Comparison of ENCODE assay signal across 34 cellular contexts in the genomic region with DNA sequence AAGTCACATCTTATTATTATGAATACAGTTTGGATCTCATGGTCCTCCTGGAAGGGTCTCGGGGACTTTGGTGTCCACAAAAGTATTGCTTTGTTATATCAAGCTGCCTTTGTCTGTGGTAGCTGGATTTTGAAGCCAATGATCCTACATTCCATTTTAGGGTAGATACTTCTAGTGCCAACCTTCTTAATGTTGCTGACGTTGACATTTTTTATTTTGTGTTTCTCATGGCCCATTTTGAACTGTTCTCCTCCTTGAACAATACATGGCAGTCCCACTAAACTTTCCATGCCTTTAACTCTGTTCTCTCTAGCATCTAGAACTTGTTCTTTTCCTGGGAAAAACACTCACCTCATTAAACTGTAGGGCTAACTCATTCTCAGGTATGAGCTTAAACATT.
DNase-seq lines count a peak whose midpoint lies in the region; ATAC-seq, FAIRE-seq and TF ChIP-seq lines count a peak whose summit lies in the region.
"Had no signal": no experiment of that assay in that cellular context is flagged by ENCODE, and none has a peak within 500 bp of the region (broad histone marks: within the 10 kb centered on the region; RNA-seq: fewer than 3 reads in every experiment).

No MANE protein-coding gene starts in this region.

- no peak overlapping the region for H2AFZ ChIP-seq in HepG2 (ENCODE audit: low read length)
- no peak overlapping the region for H2AFZ ChIP-seq in IMR-90 (replicated peaks; ENCODE audit: low read length, poor library complexity)
- no peak overlapping the region for H2AFZ ChIP-seq in K562 (ENCODE audit: low read depth, low read length)

- no peak for DNase-seq in HepG2 (ENCODE audit: low spot score)
- no peak for DNase-seq in right lobe of liver
- no peak for DNase-seq in A549 (ENCODE audit: low read depth in 1 of 2, low spot score in 1 of 2)
- DNase-seq in IMR-90, result no peak
- DNase-seq in K562 (ENCODE audit: extremely low read depth in 1 of 4, low spot score in 3 of 4), result no peak
- no peak for DNase-seq in NCI-H526 treated with DMSO at 0.1 percent for 48 hours (lab: John Stamatoyannopoulos, UW)
- no peak for DNase-seq in DMS114 treated with DMSO at 0.1 percent for 48 hours (lab: John Stamatoyannopoulos, UW; ENCODE audit: unreplicated experiment)
- DNase-seq in COLO668 (lab: John Stamatoyannopoulos, UW; ENCODE audit: unreplicated experiment), result no peak
- DNase-seq: 8988T; ACHN; AML-193; BE2C; C1 segment of cervical spinal cord; Caco-2; Calu3; CD4-positive, alpha-beta memory T cell; CD4-positive, alpha-beta T cell; CD4-positive, CD25-positive, alpha-beta regulatory T cell; CD8-positive, alpha-beta memory T cell; CD8-positive, alpha-beta T cell; COR-L47; DMS 273 treated with DMSO at 0.1 percent for 48 hours; DMS153; DMS79; DMS79 treated with DMSO at 0.1 percent for 48 hours; DND-41; EL had no signal

- H3K18ac ChIP-seq in IMR-90 (ENCODE audit: low read depth, low read length), result no peak overlapping the region

- H3K36me3 ChIP-seq in HepG2 (replicated peaks in 1 of 2; ENCODE audit: control insufficient read depth in 1 of 2, insufficient read depth in 2 of 2, low read length in 2 of 2) (no peaks in the 10 kb centered on the region), right lobe of liver (no peaks in the 10 kb centered on the region), IMR-90 (ENCODE audit: control insufficient read depth, insufficient read depth, low read length) (no peaks in the 10 kb centered on the region), K562 (ENCODE audit: control insufficient read depth, insufficient read depth, low read length) (no peaks in the 10 kb centered on the region)
- H3K36me3 ChIP-seq: BE2C; BLaER1; BLaER1 treated with 17β-estradiol and CSF1 and Interleukin-3, amounts not matched to agents 10 nM and 100 nM had no signal

- TF ChIP-seq CTCF in HepG2 (CRISPR knock-in tag; IDR thresholded peaks at IDR 0.05) (no peak), right lobe of liver (IDR thresholded peaks at IDR 0.05) (no peak), A549 (IDR thresholded peaks at IDR 0.05) (no peak), IMR-90 (conservative IDR thresholded peaks at IDR 0.05; ENCODE audit: low read depth, low read length) (no peak), K562 (IDR thresholded peaks at IDR 0.05 in 2 of 3, conservative IDR thresholded peaks at IDR 0.05 in 1 of 3; ENCODE audit: insufficient read depth in 2 of 3, low read depth in 1 of 3, low read length in 3 of 3) (no peak)

- H3K79me2 ChIP-seq in HepG2 (ENCODE audit: insufficient read depth, low read length) (no peaks in the 10 kb centered on the region), K562 (ENCODE audit: control insufficient read depth, insufficient read depth, low read length) (no peaks in the 10 kb centered on the region)

- no peak overlapping the region for H3K14ac ChIP-seq in IMR-90 (replicated peaks; ENCODE audit: low read depth, low read length)

- H2AK9ac ChIP-seq in IMR-90 (replicated peaks; ENCODE audit: low read depth, low read length, poor library complexity), result no peak overlapping the region

- no peaks in the 10 kb centered on the region for H3K27me3 ChIP-seq in HepG2 (ENCODE audit: control insufficient read depth in 1 of 2, insufficient read depth in 2 of 2, low read length in 2 of 2)
- H3K27me3 ChIP-seq in right lobe of liver, result no peaks in the 10 kb centered on the region
- H3K27me3 ChIP-seq in IMR-90 (ENCODE audit: control insufficient read depth, insufficient read depth, low read length), result peaks cover 6% of the 10 kb centered on the region
- no peaks in the 10 kb centered on the region for H3K27me3 ChIP-seq in K562 (ENCODE audit: control insufficient read depth in 2 of 2, insufficient read depth in 2 of 2, low read length in 2 of 2)
- H3K27me3 ChIP-seq: BE2C; BLaER1; BLaER1 treated with 17β-estradiol and CSF1 and Interleukin-3, amounts not matched to agents 10 nM and 100 nM had no signal

- no peaks in the 10 kb centered on the region for H3K9me1 ChIP-seq in IMR-90 (ENCODE audit: insufficient read depth, low read length)
- no peaks in the 10 kb centered on the region for H3K9me1 ChIP-seq in K562 (ENCODE audit: control insufficient read depth, insufficient read depth, low read length)

- POLR2A ChIA-PET in HepG2 (lab: Yijun Ruan, JAX) (no interaction called here), A549 (lab: Yijun Ruan, JAX) (no interaction called here), IMR-90 (lab: Charles Lee; ENCODE audit: unreplicated experiment) (no interaction called here), K562 (lab: Yijun Ruan, JAX) (no interaction called here)

- no peak overlapping the region for H4K5ac ChIP-seq in IMR-90 (ENCODE audit: low read depth, low read length)

- H2BK20ac ChIP-seq in IMR-90 (ENCODE audit: low read depth, low read length), result no peak overlapping the region

- no peak overlapping the region for H3K4me2 ChIP-seq in HepG2 (ENCODE audit: low read depth, low read length)
- no peak overlapping the region for H3K4me2 ChIP-seq in A549
- H3K4me2 ChIP-seq in IMR-90 (ENCODE audit: low read depth, low read length), result no peak overlapping the region
- no peak overlapping the region for H3K4me2 ChIP-seq in K562 (ENCODE audit: insufficient read depth, low read length)
- H3K4me2 ChIP-seq: BLaER1; BLaER1 treated with 17β-estradiol and CSF1 and Interleukin-3, amounts not matched to agents 10 nM and 100 nM had no signal

- H4K91ac ChIP-seq in IMR-90 (ENCODE audit: insufficient read depth, low read depth, low read length), result no peak overlapping the region

- no peak overlapping the region for H3K27ac ChIP-seq in HepG2 (ENCODE audit: extremely low read length, insufficient read depth, low read length)
- no peak overlapping the region for H3K27ac ChIP-seq in right lobe of liver
- no peak overlapping the region for H3K27ac ChIP-seq in A549
- H3K27ac ChIP-seq in IMR-90 (ENCODE audit: insufficient read depth, low read length), result no peak overlapping the region
- no peak overlapping the region for H3K27ac ChIP-seq in K562 (ENCODE audit: extremely low read depth, low read depth, low read length)
- H3K27ac ChIP-seq: 22Rv1; BLaER1; BLaER1 treated with 17β-estradiol and CSF1 and Interleukin-3, amounts not matched to agents 10 nM and 100 nM; C4-2B had no signal

- TF ChIP-seq EP300 in HepG2 (IDR thresholded peaks at IDR 0.05; ENCODE audit: low read depth in 2 of 2, low read length in 2 of 2) (no peak), HepG2 (CRISPR knock-in tag; IDR thresholded peaks at IDR 0.05; ENCODE audit: borderline replicate concordance) (no peak), A549 (IDR thresholded peaks at IDR 0.05) (no peak), K562 (IDR thresholded peaks at IDR 0.05; ENCODE audit: low read length) (no peak)

- no peak overlapping the region for H4K8ac ChIP-seq in IMR-90 (ENCODE audit: low read depth in 2 of 2, low read length in 2 of 2)

- CTCF ChIA-PET in HepG2 (lab: Yijun Ruan, JAX; ENCODE audit: low intra/inter-chr PET ratio, low total read pairs), result no interaction called here
- CTCF ChIA-PET in A549 (lab: Yijun Ruan, JAX), result no interaction called here
- CTCF ChIA-PET in IMR-90 (lab: Yijun Ruan, JAX), result no interaction called here
- CTCF ChIA-PET in K562 (lab: Yijun Ruan, JAX; ENCODE audit: low intra/inter-chr PET ratio), result no interaction called here

- H4K20me1 ChIP-seq in HepG2 (ENCODE audit: insufficient read depth, low read length) (no peaks in the 10 kb centered on the region), IMR-90 (ENCODE audit: insufficient read depth, low read length) (no peaks in the 10 kb centered on the region), K562 (replicated peaks; ENCODE audit: control insufficient read depth, insufficient read depth, low read length) (no peaks in the 10 kb centered on the region)
- H4K20me1 ChIP-seq: BLaER1; BLaER1 treated with 17β-estradiol and CSF1 and Interleukin-3, amounts not matched to agents 10 nM and 100 nM had no signal

- in situ Hi-C loops in HepG2 (cut with HindIII; ENCODE audit: extremely low pct_ligation_motif_present, low pct_unique_long_range_greater_than_20kb) (no loop called here), IMR-90 (cut with MboI; ENCODE audit: low sequenced_read_pairs) (no loop called here), K562 (cut with MboI) (no loop called here)

- no peak overlapping the region for H3K4ac ChIP-seq in IMR-90 (ENCODE audit: low read depth, low read length)

- H3K23ac ChIP-seq in IMR-90 (ENCODE audit: low read depth, low read length), result no peak overlapping the region

- dilution Hi-C loops in IMR-90 (cut with HindIII; ENCODE audit: low sequenced_read_pairs, unreplicated experiment), result no loop called here

- H3K79me1 ChIP-seq in IMR-90 (ENCODE audit: low read depth in 1 of 2, low read length in 2 of 2), result no peaks in the 10 kb centered on the region

- H3K4me1 ChIP-seq in HepG2 (ENCODE audit: insufficient read depth, low read length) (no peaks in the 10 kb centered on the region), right lobe of liver (no peaks in the 10 kb centered on the region), A549 (no peaks in the 10 kb centered on the region), IMR-90 (ENCODE audit: control insufficient read depth, insufficient read depth, low read length) (no peaks in the 10 kb centered on the region), K562 (replicated peaks in 1 of 2; ENCODE audit: control insufficient read depth in 2 of 2, insufficient read depth in 2 of 2, low read length in 2 of 2) (no peaks in the 10 kb centered on the region)
- H3K4me1 ChIP-seq: BE2C; BLaER1; BLaER1 treated with 17β-estradiol and CSF1 and Interleukin-3, amounts not matched to agents 10 nM and 100 nM; Caco-2 had no signal

- H2AK5ac ChIP-seq in IMR-90 (ENCODE audit: low read depth, low read length), result no peak overlapping the region

- TF ChIP-seq POLR2A in HepG2 (IDR thresholded peaks at IDR 0.05; ENCODE audit: insufficient read depth in 1 of 2, low read depth in 2 of 2, low read length in 2 of 2) (no peak), right lobe of liver (IDR thresholded peaks at IDR 0.05) (no peak), A549 (IDR thresholded peaks at IDR 0.05; ENCODE audit: low read length) (no peak), IMR-90 (IDR thresholded peaks at IDR 0.05; ENCODE audit: low read depth, low read length) (no peak), K562 (conservative IDR thresholded peaks at IDR 0.05) (no peak)

- H2BK15ac ChIP-seq in IMR-90 (ENCODE audit: low read depth, low read length), result no peak overlapping the region

- FAIRE-seq in HepG2 (lab: Jason Lieb, UNC), result no peak
- FAIRE-seq in A549 (lab: Jason Lieb, UNC), result no peak
- FAIRE-seq in K562 (lab: Jason Lieb, UNC), result no peak
- FAIRE-seq: A204.1, D721Med, G401.6 had no signal

- H3K9me3 ChIP-seq in HepG2 (ENCODE audit: low read length) (no peaks in the 10 kb centered on the region), right lobe of liver (no peaks in the 10 kb centered on the region), A549 (no peaks in the 10 kb centered on the region), IMR-90 (ENCODE audit: control insufficient read depth, insufficient read depth, low read length) (peaks cover 2% of the 10 kb centered on the region; the same call in 1 of the 2 replicates), K562 (replicated peaks; ENCODE audit: control insufficient read depth, insufficient read depth, low read depth, low read length) (no peaks in the 10 kb centered on the region)
- H3K9me3 ChIP-seq: Caco-2 had no signal

- WGBS in HepG2 (ENCODE audit: low lambda C conversion rate), result 0% methylated on average over 2 of the region's 2 CpGs
- WGBS in right lobe of liver (ENCODE audit: insufficient coverage, low coverage, low lambda C conversion rate, missing lambda C conversion rate), result 52% methylated on average over 2 of the region's 2 CpGs
- 0% methylated on average over 2 of the region's 2 CpGs for WGBS in A549 (ENCODE audit: missing lambda C conversion rate)
- WGBS in IMR-90 (ENCODE audit: extremely low coverage in 2 of 2, insufficient read length in 1 of 2), 2 experiments, result no CpG with 5 or more reads among the region's 2 CpGs
- WGBS in K562 (ENCODE audit: insufficient coverage, low coverage, missing lambda C conversion rate), result 0% methylated on average over 2 of the region's 2 CpGs

- H2BK120ac ChIP-seq in IMR-90 (ENCODE audit: low read depth, low read length), result no peak overlapping the region

- TF ChIP-seq RAD21 in HepG2 (CRISPR knock-in tag; IDR thresholded peaks at IDR 0.05) (no peak), A549 (conservative IDR thresholded peaks at IDR 0.05 in 1 of 2, IDR thresholded peaks at IDR 0.05 in 1 of 2) (no peak), IMR-90 (IDR thresholded peaks at IDR 0.05; ENCODE audit: low read length) (no peak), K562 (CRISPR knock-in tag; conservative IDR thresholded peaks at IDR 0.05 in 1 of 2, IDR thresholded peaks at IDR 0.05 in 1 of 2) (no peak)

- ATAC-seq in HepG2 (no peak), right lobe of liver (no peak), A549 (no peak), IMR-90 (ENCODE audit: low read depth) (no peak), K562 (no peak)
- ATAC-seq: CD8-positive, alpha-beta T cell had no signal

- no peak overlapping the region for H3K56ac ChIP-seq in IMR-90 (ENCODE audit: extremely low read depth, insufficient read depth, low read length)

- no peak overlapping the region for H2BK5ac ChIP-seq in IMR-90 (ENCODE audit: low read depth, low read length, poor library complexity, severe bottlenecking)

- H3K9ac ChIP-seq in HepG2 (ENCODE audit: insufficient read depth, low read depth, low read length) (no peak overlapping the region), IMR-90 (ENCODE audit: low read depth, low read length) (no peak overlapping the region), K562 (ENCODE audit: insufficient read depth in 1 of 2, low read depth in 2 of 2, low read length in 2 of 2) (no peak overlapping the region)
- H3K9ac ChIP-seq: BLaER1; BLaER1 treated with 17β-estradiol and CSF1 and Interleukin-3, amounts not matched to agents 10 nM and 100 nM had no signal

- no peak overlapping the region for H3K4me3 ChIP-seq in HepG2 (replicated peaks in 1 of 3; ENCODE audit: insufficient read depth in 1 of 3, low read depth in 2 of 3, low read length in 3 of 3)
- H3K4me3 ChIP-seq in right lobe of liver, result no peak overlapping the region
- no peak overlapping the region for H3K4me3 ChIP-seq in A549
- H3K4me3 ChIP-seq in IMR-90 (ENCODE audit: insufficient read depth, low read depth, low read length), result no peak overlapping the region
- H3K4me3 ChIP-seq in K562, result no peak overlapping the region
- H3K4me3 ChIP-seq: BLaER1; BLaER1 treated with 17β-estradiol and CSF1 and Interleukin-3, amounts not matched to agents 10 nM and 100 nM had no signal

- no TSS peak for BruUV-seq in HepG2 (replicated peaks; lab: Mats Ljungman, UMichigan)
- BruUV-seq in IMR-90 (replicated peaks; lab: Mats Ljungman, UMichigan), result no TSS peak
- no TSS peak for BruUV-seq in K562 (replicated peaks; lab: Mats Ljungman, UMichigan)

- intact Hi-C loops in HepG2 (cut with micrococcal nuclease; ENCODE audit: unreplicated experiment) (no loop called here), right lobe of liver (cut with DNase I) (no loop called here), IMR-90 (cut with micrococcal nuclease) (no loop called here), K562 (cut with micrococcal nuclease) (no loop called here)
